9 cellular contexts compared by ENCODE assay signal in genomic region chr16:82603784-82604411, GRCh38. TPM values are rescaled to one million over a fixed set of nuclear protein-coding genes. Genes with fewer than 3 reads are reported as not detected.
DNase-seq lines count a peak whose midpoint lies in the region; ATAC-seq and TF ChIP-seq lines count a peak whose summit lies in the region.
"Had no signal": no experiment of that assay in that cellular context is flagged by ENCODE, and none has a peak within 500 bp of the region (broad histone marks: within the 10 kb centered on the region; RNA-seq: fewer than 3 reads in every experiment).

No MANE protein-coding gene starts in this region.

- H4K20me1 ChIP-seq in OCI-LY3 (ENCODE audit: insufficient read depth, low read length) (no peaks in the 10 kb centered on the region), osteoblast (ENCODE audit: insufficient read depth, low read length) (no peaks in the 10 kb centered on the region)

- H3K4me2 ChIP-seq in OCI-LY3 (ENCODE audit: low read length) (no peak overlapping the region), osteoblast (ENCODE audit: insufficient read depth, low read length) (no peak overlapping the region)

- H3K36me3 Mint-ChIP-seq in effector memory CD8-positive, alpha-beta T cell (ENCODE audit: insufficient read depth) = no peaks in the 10 kb centered on the region
- H3K36me3 Mint-ChIP-seq in T-helper 2 cell treated with Interferon-gamma antibody and Interleukin-4, amounts not matched to agents 5 μg/mL and 100 μg/mL, for 36 hours (ENCODE audit: low read depth) = no peaks in the 10 kb centered on the region

- peaks cover 0 to 59% of the 10 kb centered on the region in 2 donors for H3K27me3 Mint-ChIP-seq in effector memory CD8-positive, alpha-beta T cell
- no peaks in the 10 kb centered on the region for H3K27me3 Mint-ChIP-seq in T-helper 2 cell treated with Interferon-gamma antibody and Interleukin-4, amounts not matched to agents 5 μg/mL and 100 μg/mL, for 36 hours (ENCODE audit: low read depth)

- H3K27ac ChIP-seq in OCI-LY3 (ENCODE audit: low read length) (no peak overlapping the region), osteoblast (ENCODE audit: low read depth, low read length) (no peak overlapping the region)

- no peak for ATAC-seq in effector memory CD8-positive, alpha-beta T cell (replicated peaks)

- H2AFZ ChIP-seq in OCI-LY3 (ENCODE audit: low read depth, low read length) (no peak overlapping the region), osteoblast (ENCODE audit: low read length) (no peak overlapping the region)

- no peak overlapping the region for H3K27ac Mint-ChIP-seq in effector memory CD8-positive, alpha-beta T cell
- H3K27ac Mint-ChIP-seq in T-helper 2 cell treated with Interferon-gamma antibody and Interleukin-4, amounts not matched to agents 5 μg/mL and 100 μg/mL, for 36 hours = no peak overlapping the region
- H3K27ac Mint-ChIP-seq: memory B cell had no signal

- DNase-seq in GM12864 (ENCODE audit: low read depth) = no peak
- peak; percentile 69 for DNase-seq in fibroblast of peridontal ligament (ENCODE audit: extremely low read depth)
- DNase-seq in osteoblast (ENCODE audit: insufficient read length, low spot score, missing footprints) = peak; percentile 85
- no peak for DNase-seq in KBM-7
- DNase-seq in activated CD4-positive, alpha-beta T cell treated with anti-CD3 and anti-CD28 coated beads, Interleukin-2, amount 50 U/mL, for 1 hour = no peak
- no peak for DNase-seq in effector memory CD8-positive, alpha-beta T cell
- DNase-seq in T-helper 2 cell treated with Interferon-gamma antibody and Interleukin-4, amounts not matched to agents 5 μg/mL and 100 μg/mL, for 36 hours (ENCODE audit: low spot score) = no peak

- no peaks in the 10 kb centered on the region for H3K79me2 ChIP-seq in OCI-LY3 (ENCODE audit: low read length)
- no peaks in the 10 kb centered on the region for H3K79me2 ChIP-seq in osteoblast (ENCODE audit: insufficient read depth, low read length)

- TF ChIP-seq CTCF in GM12864 (IDR thresholded peaks at IDR 0.05; ENCODE audit: low read depth, low read length, missing control alignments) (peak; percentile 28), OCI-LY3 (IDR thresholded peaks at IDR 0.05; ENCODE audit: low read depth, low read length) (peak; percentile 24), osteoblast (IDR thresholded peaks at IDR 0.05; ENCODE audit: extremely low read depth, low read depth, low read length) (peak; percentile 71)

- no peak overlapping the region for H3K4me3 ChIP-seq in GM12864 (ENCODE audit: low read depth, low read length)
- no peak overlapping the region for H3K4me3 ChIP-seq in OCI-LY3 (ENCODE audit: low read length)
- no peak overlapping the region for H3K4me3 ChIP-seq in osteoblast (ENCODE audit: insufficient read depth, low read length)

- peaks cover 3% of the 10 kb centered on the region; the same call in 1 of the 2 replicates for H3K27me3 ChIP-seq in OCI-LY3 (ENCODE audit: low read depth, low read length)
- H3K27me3 ChIP-seq in osteoblast (ENCODE audit: insufficient read depth, low read length) = peaks cover 2% of the 10 kb centered on the region

- in situ Hi-C loops in KBM-7 (cut with MboI; ENCODE audit: low pct_unique_long_range_greater_than_20kb, low sequenced_read_pairs) = no loop called here

- no peaks in the 10 kb centered on the region for H3K36me3 ChIP-seq in OCI-LY3 (replicated peaks; ENCODE audit: low read depth, low read length)
- no peaks in the 10 kb centered on the region for H3K36me3 ChIP-seq in osteoblast (ENCODE audit: insufficient read depth, low read length)

- no peaks in the 10 kb centered on the region for H3K4me1 ChIP-seq in OCI-LY3 (ENCODE audit: low read length)
- no peaks in the 10 kb centered on the region for H3K4me1 ChIP-seq in osteoblast (ENCODE audit: insufficient read depth, low read length)

- H3K9me3 ChIP-seq in OCI-LY3 (ENCODE audit: insufficient read depth, low read length) = no peaks in the 10 kb centered on the region
- no peaks in the 10 kb centered on the region for H3K9me3 ChIP-seq in osteoblast (ENCODE audit: low read depth, low read length)

- no peaks in the 10 kb centered on the region for H3K9me3 Mint-ChIP-seq in effector memory CD8-positive, alpha-beta T cell
- no peaks in the 10 kb centered on the region for H3K9me3 Mint-ChIP-seq in T-helper 2 cell treated with Interferon-gamma antibody and Interleukin-4, amounts not matched to agents 5 μg/mL and 100 μg/mL, for 36 hours

- no peak overlapping the region for H3K9ac ChIP-seq in OCI-LY3 (ENCODE audit: low read length)

- no peaks in the 10 kb centered on the region for H3K4me1 Mint-ChIP-seq in effector memory CD8-positive, alpha-beta T cell (ENCODE audit: low read depth in 2 of 2)
- H3K4me1 Mint-ChIP-seq in T-helper 2 cell treated with Interferon-gamma antibody and Interleukin-4, amounts not matched to agents 5 μg/mL and 100 μg/mL, for 36 hours (ENCODE audit: low read depth) = no peaks in the 10 kb centered on the region
- H3K4me1 Mint-ChIP-seq: memory B cell had no signal

- no peak overlapping the region for H3K4me3 Mint-ChIP-seq in effector memory CD8-positive, alpha-beta T cell
- no peak overlapping the region for H3K4me3 Mint-ChIP-seq in T-helper 2 cell treated with Interferon-gamma antibody and Interleukin-4, amounts not matched to agents 5 μg/mL and 100 μg/mL, for 36 hours
- H3K4me3 Mint-ChIP-seq: memory B cell had no signal

RNA-seq across cellular contexts. Expression of gene CDH13, which starts 22.9 kb away (rescaled TPM):
- total RNA-seq in osteoblast = 102 and 104 TPM in 2 replicates

Comparison
In these comparisons a context has a peak if more than half of its experiments do, and no peak if none do; other contexts are left out.
1. DNase-seq: peak in fibroblast of peridontal ligament (single experiment) and osteoblast (single experiment); none in GM12864 (single experiment), KBM-7 (single experiment), activated CD4-positive, alpha-beta T cell treated with anti-CD3 and anti-CD28 coated beads, Interleukin-2, amount 50 U/mL, for 1 hour (single experiment), effector memory CD8-positive, alpha-beta T cell (0 of 3) and T-helper 2 cell treated with Interferon-gamma antibody and Interleukin-4, amounts not matched to agents 5 μg/mL and 100 μg/mL, for 36 hours (single experiment).
2. Peak in every context shown above with its lines, with median percentiles within 50 percentile points of each other: CTCF ChIP-seq.